Comparison of ENCODE assay signal across 8 cellular contexts in the genomic region with DNA sequence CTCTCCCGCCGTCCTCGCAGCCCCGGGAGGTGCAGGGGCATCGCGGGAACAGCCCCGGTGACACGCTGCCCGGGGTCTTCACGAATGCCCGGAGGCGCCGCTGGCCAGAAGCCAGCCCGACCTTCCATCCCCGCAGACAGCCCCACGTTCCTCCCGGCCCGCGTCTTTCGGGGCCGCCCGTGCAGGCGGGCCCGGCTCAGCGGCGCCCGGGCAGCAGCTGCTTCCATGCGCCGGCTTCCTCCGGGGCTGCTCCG. TPM values are rescaled to one million over a fixed set of nuclear protein-coding genes. Genes with fewer than 3 reads are reported as not detected.
DNase-seq lines count a peak whose midpoint lies in the region; ATAC-seq and TF ChIP-seq lines count a peak whose summit lies in the region.

No MANE protein-coding gene starts in this region.

- H3K27ac ChIP-seq in KMS-11 (peak overlapping the region; percentile 98), neural progenitor cell (no peak overlapping the region)

- in situ Hi-C loops in KBM-7 (cut with MboI; ENCODE audit: low pct_unique_long_range_greater_than_20kb, low sequenced_read_pairs) = no loop called here

- H3K4me3 Mint-ChIP-seq in activated CD8-positive, alpha-beta memory T cell treated with anti-CD3 and anti-CD28 coated beads, Interleukin-2, amount 10 ng/mL, durations not matched to agents 7 days and 5 days = peak overlapping the region; percentile 92
- peak overlapping the region; percentile 88 to 91 for H3K4me3 Mint-ChIP-seq in effector memory CD8-positive, alpha-beta T cell
- H3K4me3 Mint-ChIP-seq in neural progenitor cell = peak overlapping the region; percentile 83

- H2AFZ ChIP-seq in KMS-11 (ENCODE audit: low read depth) = peak overlapping the region; percentile 28; the same call in 1 of the 2 replicates
- peak overlapping the region; percentile 91 for H2AFZ ChIP-seq in neural progenitor cell (replicated peaks)

- ATAC-seq in activated CD8-positive, alpha-beta memory T cell treated with anti-CD3 and anti-CD28 coated beads, Interleukin-2, amount 10 ng/mL, durations not matched to agents 7 days and 5 days = peak; percentile 1
- peak; percentile 0 for ATAC-seq in effector memory CD8-positive, alpha-beta T cell (replicated peaks)

- H3K9ac ChIP-seq in KMS-11 (peak overlapping the region; percentile 96), neural progenitor cell (no peak overlapping the region)

- no peaks in the 10 kb centered on the region for H3K36me3 ChIP-seq in KMS-11 (ENCODE audit: insufficient read depth)
- H3K36me3 ChIP-seq in neural progenitor cell = no peaks in the 10 kb centered on the region

- H3F3A ChIP-seq in neural progenitor cell (ENCODE audit: low read depth) = peaks cover 32% of the 10 kb centered on the region

- H3K4me1 ChIP-seq in KMS-11 (ENCODE audit: low read depth, poor library complexity, severe bottlenecking) (peaks cover 7% of the 10 kb centered on the region), neural progenitor cell (peaks cover 21% of the 10 kb centered on the region)

- H3K79me2 ChIP-seq in KMS-11 (ENCODE audit: insufficient read depth, low read depth) (peaks cover 25% of the 10 kb centered on the region), neural progenitor cell (ENCODE audit: low read depth) (no peaks in the 10 kb centered on the region)

- H3K27me3 ChIP-seq in KMS-11 (ENCODE audit: insufficient read depth, low read depth) = no peaks in the 10 kb centered on the region
- peaks cover 33% of the 10 kb centered on the region for H3K27me3 ChIP-seq in neural progenitor cell

- no peaks in the 10 kb centered on the region for H3K9me3 ChIP-seq in neural progenitor cell (ENCODE audit: low read depth)

- peak overlapping the region; percentile 98 for H3K4me2 ChIP-seq in KMS-11
- peak overlapping the region; percentile 99 for H3K4me2 ChIP-seq in neural progenitor cell

- H3K27ac Mint-ChIP-seq in activated CD8-positive, alpha-beta memory T cell treated with anti-CD3 and anti-CD28 coated beads, Interleukin-2, amount 10 ng/mL, durations not matched to agents 7 days and 5 days = peak overlapping the region; percentile 85
- peak overlapping the region; percentile 100 for H3K27ac Mint-ChIP-seq in effector memory CD8-positive, alpha-beta T cell
- no peak overlapping the region for H3K27ac Mint-ChIP-seq in neural progenitor cell

- H3K9me3 Mint-ChIP-seq in activated CD8-positive, alpha-beta memory T cell treated with anti-CD3 and anti-CD28 coated beads, Interleukin-2, amount 10 ng/mL, durations not matched to agents 7 days and 5 days (ENCODE audit: low read depth) = no peaks in the 10 kb centered on the region
- H3K9me3 Mint-ChIP-seq in effector memory CD8-positive, alpha-beta T cell = no peaks in the 10 kb centered on the region
- no peaks in the 10 kb centered on the region for H3K9me3 Mint-ChIP-seq in neural progenitor cell

- no peak for DNase-seq in activated CD8-positive, alpha-beta memory T cell treated with anti-CD3 and anti-CD28 coated beads, Interleukin-2, amount 10 ng/mL, durations not matched to agents 7 days and 5 days
- DNase-seq in activated CD8-positive, alpha-beta memory T cell treated with anti-CD3 and anti-CD28 coated beads, Interleukin-2, amount 50 U/mL, for 4 hours = no peak
- peak in 1 of 3 experiments; percentile 46 for DNase-seq in effector memory CD8-positive, alpha-beta T cell
- DNase-seq in neural progenitor cell (ENCODE audit: low spot score) (no peak), KBM-7 (no peak), posterior vena cava (ENCODE audit: low spot score) (no peak)
- no peak for DNase-seq in activated CD4-positive, alpha-beta T cell treated with anti-CD3 and anti-CD28 coated beads, Interleukin-2, amount 50 U/mL, for 1 hour

- peaks cover 2% of the 10 kb centered on the region for H3K36me3 Mint-ChIP-seq in activated CD8-positive, alpha-beta memory T cell treated with anti-CD3 and anti-CD28 coated beads, Interleukin-2, amount 10 ng/mL, durations not matched to agents 7 days and 5 days
- peaks cover 97% of the 10 kb centered on the region for H3K36me3 Mint-ChIP-seq in effector memory CD8-positive, alpha-beta T cell (ENCODE audit: insufficient read depth)
- no peaks in the 10 kb centered on the region for H3K36me3 Mint-ChIP-seq in neural progenitor cell

- H4K20me1 ChIP-seq in KMS-11 (ENCODE audit: insufficient read depth) (no peaks in the 10 kb centered on the region; the same call in 1 of the 2 replicates), neural progenitor cell (ENCODE audit: low read depth) (peaks cover 13% of the 10 kb centered on the region)

- CTCF ChIA-PET in activated CD8-positive, alpha-beta memory T cell treated with anti-CD3 and anti-CD28 coated beads, Interleukin-2, amount 10 ng/mL, durations not matched to agents 7 days and 5 days (lab: Charles Lee) = interaction anchor here (0.9 to 5.1 kb wide), 23 partner anchors 9 to 1929 kb away, joined by 3 to 150 read pairs (median 4); partner anchors contain the start of gene PACS2

- TF ChIP-seq CTCF in KMS-11 (conservative IDR thresholded peaks at IDR 0.05; ENCODE audit: low read depth, low read length) (no peak), neural progenitor cell (IDR thresholded peaks at IDR 0.05) (no peak)

- intact Hi-C loops in posterior vena cava (cut with DNase I) = no loop called here

- no peaks in the 10 kb centered on the region for H3K27me3 Mint-ChIP-seq in activated CD8-positive, alpha-beta memory T cell treated with anti-CD3 and anti-CD28 coated beads, Interleukin-2, amount 10 ng/mL, durations not matched to agents 7 days and 5 days
- no peaks in the 10 kb centered on the region for H3K27me3 Mint-ChIP-seq in effector memory CD8-positive, alpha-beta T cell
- H3K27me3 Mint-ChIP-seq in neural progenitor cell (ENCODE audit: insufficient read depth, low read depth) = peaks cover 16% of the 10 kb centered on the region

- peaks cover 23% of the 10 kb centered on the region for H3K4me1 Mint-ChIP-seq in activated CD8-positive, alpha-beta memory T cell treated with anti-CD3 and anti-CD28 coated beads, Interleukin-2, amount 10 ng/mL, durations not matched to agents 7 days and 5 days
- H3K4me1 Mint-ChIP-seq in effector memory CD8-positive, alpha-beta T cell (ENCODE audit: low read depth in 2 of 2) = peaks cover 28 to 31% of the 10 kb centered on the region in 2 donors
- H3K4me1 Mint-ChIP-seq in neural progenitor cell = peaks cover 21% of the 10 kb centered on the region

- no peak overlapping the region for H3K4me3 ChIP-seq in KMS-11 (IDR thresholded peaks at IDR 0.05; ENCODE audit: insufficient read depth, low read depth, low read length)
- H3K4me3 ChIP-seq in neural progenitor cell = peak overlapping the region; percentile 72

RNA-seq across cellular contexts. Expression of gene TEDC1, which starts 0.8 kb away (rescaled TPM):
- 10 to 100 TPM; 40.6 to 56.8 TPM for total RNA-seq in activated CD8-positive, alpha-beta memory T cell treated with anti-CD3 and anti-CD28 coated beads, Interleukin-2, amount 10 ng/mL, durations not matched to agents 7 days and 5 days
- total RNA-seq in neural progenitor cell (ENCODE audit: low replicate concordance) = 3.6 and 25.0 TPM in 2 replicates
- total RNA-seq in posterior vena cava = 10 to 100 TPM in 1 of 2 donors, 1 to 10 TPM in 1; 7.9 to 15.4 TPM

RNA-seq across cellular contexts. Expression of gene CRIP1, which starts 3.6 kb away (rescaled TPM):
- total RNA-seq in activated CD8-positive, alpha-beta memory T cell treated with anti-CD3 and anti-CD28 coated beads, Interleukin-2, amount 10 ng/mL, durations not matched to agents 7 days and 5 days = 100 to 1,000 TPM; 546 to 574 TPM
- total RNA-seq in neural progenitor cell (ENCODE audit: low replicate concordance) = 2.6 TPM in 1 of 2 replicates, not detected in the other
- 100 to 1,000 TPM; 122 to 285 TPM for total RNA-seq in posterior vena cava

RNA-seq across cellular contexts. Expression of gene CRIP2, which starts 15.6 kb away (rescaled TPM):
- under 1 TPM in 1 of 2 experiments, not detected in 1; 0.68 TPM for total RNA-seq in activated CD8-positive, alpha-beta memory T cell treated with anti-CD3 and anti-CD28 coated beads, Interleukin-2, amount 10 ng/mL, durations not matched to agents 7 days and 5 days
- 0.30 and 3.5 TPM in 2 replicates for total RNA-seq in neural progenitor cell (ENCODE audit: low replicate concordance)
- 100 to 1,000 TPM; 187 to 199 TPM for total RNA-seq in posterior vena cava

RNA-seq across cellular contexts. Expression of gene TMEM121, which starts 36.1 kb away (rescaled TPM):
- 10 to 100 TPM; 11.5 to 11.9 TPM for total RNA-seq in activated CD8-positive, alpha-beta memory T cell treated with anti-CD3 and anti-CD28 coated beads, Interleukin-2, amount 10 ng/mL, durations not matched to agents 7 days and 5 days
- 0.90 and 3.6 TPM in 2 replicates for total RNA-seq in neural progenitor cell (ENCODE audit: low replicate concordance)
- total RNA-seq in posterior vena cava = 1 to 10 TPM; 1.9 to 2.2 TPM

Comparison
In these comparisons a context has a peak if more than half of its experiments do, and no peak if none do; other contexts are left out.
1. RNA of gene CRIP1, which starts 3.6 kb away (total RNA-seq): 546 to 574 TPM in activated CD8-positive, alpha-beta memory T cell treated with anti-CD3 and anti-CD28 coated beads, Interleukin-2, amount 10 ng/mL, durations not matched to agents 7 days and 5 days and 122 to 285 TPM in posterior vena cava; 2.6 TPM in neural progenitor cell; every median in the first group is over 10 times any median in the second.
2. RNA of gene CRIP2, which starts 15.6 kb away (total RNA-seq): 187 to 199 TPM in posterior vena cava; 0.68 TPM in activated CD8-positive, alpha-beta memory T cell treated with anti-CD3 and anti-CD28 coated beads, Interleukin-2, amount 10 ng/mL, durations not matched to agents 7 days and 5 days and 0.30 to 3.5 TPM in neural progenitor cell; every median in the first group is over 10 times any median in the second.
3. Peak in every context shown above with its lines, with median percentiles within 50 percentile points of each other: H3K4me3 Mint-ChIP-seq.